Comparison of ENCODE assay signal across 22 cellular contexts in genomic region chr12:49325606-49326005, GRCh38. TPM values are rescaled to one million over a fixed set of nuclear protein-coding genes. Genes with fewer than 3 reads are reported as not detected.
"Had no signal": no experiment of that assay in that cellular context is flagged by ENCODE, and none has a peak within 500 bp of the region (broad histone marks: within the 10 kb centered on the region; RNA-seq: fewer than 3 reads in every experiment).

No MANE protein-coding gene starts in this region.

- DNase-seq: activated effector memory CD4-positive, alpha-beta T cell treated with anti-CD3 and anti-CD28 coated beads, Interleukin-2, amount 50 U/mL, for 16 hours; activated T-cell treated with anti-CD3 and anti-CD28 coated beads, Interleukin-2, amount 50 U/mL, for 48 hours; amniotic stem cell; caudate nucleus; esophagus squamous epithelium; islet precursor cell; naive B cell; stimulated activated naive CD8-positive, alpha-beta T cell treated with anti-CD3 and anti-CD28 coated beads, Interleukin-15, amount 100 ng/mL, for 72 hours; T-helper 9 cell; testis; upper lobe of left lung had no signal

- H3K4me1 ChIP-seq: testis had no signal

- H3K36me3 Mint-ChIP-seq: activated naive CD4-positive, alpha-beta T cell treated with anti-CD3 and anti-CD28 coated beads, Interleukin-2, amount 50 U/mL, for 24 hours; naive B cell had no signal

- H3K27ac ChIP-seq: esophagus squamous epithelium, hepatocyte, right atrium auricular region, testis, upper lobe of left lung had no signal

- FAIRE-seq: colon had no signal

- H3K27me3 ChIP-seq: hepatocyte, right atrium auricular region, testis, upper lobe of left lung had no signal

- H3K36me3 ChIP-seq: right atrium auricular region, upper lobe of left lung had no signal

- H3K4me3 ChIP-seq: esophagus squamous epithelium, hepatocyte, right atrium auricular region, smooth muscle cell, testis, upper lobe of left lung had no signal

- H3K27ac Mint-ChIP-seq: activated naive CD4-positive, alpha-beta T cell treated with anti-CD3 and anti-CD28 coated beads, Interleukin-2, amount 50 U/mL, for 24 hours; progenitor cell of endocrine pancreas; stimulated activated naive CD8-positive, alpha-beta T cell treated with anti-CD3 and anti-CD28 coated beads, Interleukin-15, amount 100 ng/mL, for 72 hours had no signal

- H3K27me3 Mint-ChIP-seq: activated naive CD4-positive, alpha-beta T cell treated with anti-CD3 and anti-CD28 coated beads, Interleukin-2, amount 50 U/mL, for 24 hours; progenitor cell of endocrine pancreas; stimulated activated naive CD8-positive, alpha-beta T cell treated with anti-CD3 and anti-CD28 coated beads, Interleukin-15, amount 100 ng/mL, for 72 hours had no signal

- H2AFZ ChIP-seq: hepatocyte had no signal

- H3K9me3 Mint-ChIP-seq: activated naive CD4-positive, alpha-beta T cell treated with anti-CD3 and anti-CD28 coated beads, Interleukin-2, amount 50 U/mL, for 24 hours; naive B cell; stimulated activated naive CD8-positive, alpha-beta T cell treated with anti-CD3 and anti-CD28 coated beads, Interleukin-15, amount 100 ng/mL, for 72 hours had no signal

- ATAC-seq: activated CD4-positive, CD25-positive, alpha-beta regulatory T cell treated with anti-CD3 and anti-CD28 coated beads, Interleukin-2, amount 50 U/mL, for 24 hours; stimulated activated naive CD8-positive, alpha-beta T cell treated with anti-CD3 and anti-CD28 coated beads, Interleukin-15, amount 100 ng/mL, for 72 hours had no signal

- H3K9me3 ChIP-seq: esophagus squamous epithelium, right atrium auricular region, testis, upper lobe of left lung had no signal

- H3K4me3 Mint-ChIP-seq: activated naive CD4-positive, alpha-beta T cell treated with anti-CD3 and anti-CD28 coated beads, Interleukin-2, amount 50 U/mL, for 24 hours; stimulated activated naive CD8-positive, alpha-beta T cell treated with anti-CD3 and anti-CD28 coated beads, Interleukin-15, amount 100 ng/mL, for 72 hours had no signal

- H3K4me2 ChIP-seq: hepatocyte, smooth muscle cell had no signal

RNA-seq across cellular contexts. Expression of gene C1QL4, which starts 11.4 kb away (rescaled TPM):
- total RNA-seq: esophagus squamous epithelium, fibroblast of villous mesenchyme, glomerular endothelial cell, hepatocyte, lung microvascular endothelial cell, right atrium auricular region, smooth muscle cell, upper lobe of left lung had no signal
- polyA plus RNA-seq: hepatocyte had no signal

RNA-seq across cellular contexts. Expression of gene DNAJC22, which starts 21.1 kb away (rescaled TPM):
- total RNA-seq: mononuclear cell had no signal

RNA-seq across cellular contexts. Expression of gene PRPH, which starts 30.7 kb away (rescaled TPM):
- total RNA-seq: fibroblast of villous mesenchyme, glomerular endothelial cell, lung microvascular endothelial cell, mononuclear cell, smooth muscle cell had no signal
- polyA plus RNA-seq: smooth muscle cell had no signal
